11 cellular contexts compared by ENCODE assay signal in the genomic region with DNA sequence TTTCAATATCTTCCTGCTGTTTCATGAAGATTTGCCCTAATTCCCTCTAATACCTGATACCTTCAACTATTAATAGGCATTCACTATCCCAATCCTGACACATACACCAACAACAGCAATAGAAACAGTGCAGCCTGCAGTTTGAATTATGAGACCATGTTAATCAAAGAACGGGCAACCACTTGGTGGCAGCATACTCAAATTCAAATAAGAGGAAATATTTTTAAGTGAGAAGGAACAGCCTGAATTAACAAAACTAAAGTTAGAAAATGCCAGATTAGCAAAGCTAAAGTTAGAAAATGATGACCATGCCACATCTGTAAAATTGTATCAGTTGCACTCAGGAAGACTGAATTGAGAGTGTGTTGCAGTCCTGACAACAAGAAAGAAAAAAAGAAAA.
DNase-seq lines count a peak whose midpoint lies in the region; ATAC-seq and TF ChIP-seq lines count a peak whose summit lies in the region.
"Had no signal": no experiment of that assay in that cellular context is flagged by ENCODE, and none has a peak within 500 bp of the region (broad histone marks: within the 10 kb centered on the region; RNA-seq: fewer than 3 reads in every experiment).

No MANE protein-coding gene starts in this region.

- peak; percentile 15; the same call in 1 of the 2 replicates for TF ChIP-seq CTCF in BE2C (IDR thresholded peaks at IDR 0.05; ENCODE audit: low read depth, low read length)
- TF ChIP-seq CTCF in GM12874 (IDR thresholded peaks at IDR 0.05; ENCODE audit: insufficient read depth, low read depth, low read length), result 0 out of 2 replicates have a peak, but pooled peaks have one; percentile 5
- peak; percentile 42 for TF ChIP-seq CTCF in hepatocyte (IDR thresholded peaks at IDR 0.05; ENCODE audit: poor library complexity)

- H3K4me3 ChIP-seq in BE2C (ENCODE audit: low read depth, low read length) (no peak overlapping the region), hepatocyte (no peak overlapping the region)
- H3K4me3 ChIP-seq: uterus had no signal

- H2AFZ ChIP-seq in hepatocyte, result no peak overlapping the region

- H3K27ac ChIP-seq in hepatocyte, result no peak overlapping the region
- H3K27ac ChIP-seq: uterus had no signal

- no peaks in the 10 kb centered on the region for H3K4me1 ChIP-seq in BE2C
- no peaks in the 10 kb centered on the region for H3K4me1 ChIP-seq in hepatocyte (ENCODE audit: insufficient read depth)
- H3K4me1 ChIP-seq: uterus had no signal

- no peaks in the 10 kb centered on the region for H3K79me2 ChIP-seq in hepatocyte

- no peaks in the 10 kb centered on the region for H4K20me1 ChIP-seq in hepatocyte (ENCODE audit: insufficient read depth, poor library complexity, severe bottlenecking)

- H3K36me3 ChIP-seq in BE2C (no peaks in the 10 kb centered on the region), hepatocyte (replicated peaks; ENCODE audit: insufficient read depth, low read depth) (no peaks in the 10 kb centered on the region)
- H3K36me3 ChIP-seq: uterus had no signal

- no peak for ATAC-seq in HG03469 (IDR thresholded peaks at IDR 0.05; ENCODE audit: unreplicated experiment)
- no peak for ATAC-seq in HG03520 (IDR thresholded peaks at IDR 0.05; ENCODE audit: unreplicated experiment)

- H3K9me2 ChIP-seq in hepatocyte (replicated peaks; ENCODE audit: insufficient read depth), result no peaks in the 10 kb centered on the region

- intact Hi-C loops in posterior vena cava (cut with DNase I), result no loop called here

- 61% methylated on average over 1 of the region's 1 CpG for WGBS in hepatocyte (ENCODE audit: low lambda C conversion rate, missing lambda C conversion rate)

- H3K9me3 ChIP-seq in BE2C (no peaks in the 10 kb centered on the region), hepatocyte (ENCODE audit: low read depth) (no peaks in the 10 kb centered on the region)
- H3K9me3 ChIP-seq: uterus had no signal

- H3K27me3 ChIP-seq in BE2C, result no peaks in the 10 kb centered on the region
- no peaks in the 10 kb centered on the region for H3K27me3 ChIP-seq in hepatocyte
- H3K27me3 ChIP-seq: uterus had no signal

- peak; percentile 4 for DNase-seq in BE2C
- peak; percentile 1 for DNase-seq in RPMI7951 (ENCODE audit: low read depth)
- DNase-seq in hepatocyte (ENCODE audit: low spot score), result peak; percentile 27
- no peak for DNase-seq in posterior vena cava (ENCODE audit: low spot score)
- DNase-seq in HPDE6-E6E7 (ENCODE audit: extremely low spot score), result no peak
- DNase-seq: central memory CD4-positive, alpha-beta T cell; NK-92 treated with Interleukin-12 subunit alpha and Interleukin-12 subunit beta, amount 100 ng/mL, for 24 hours; uterus had no signal

- no peak overlapping the region for H3K4me2 ChIP-seq in hepatocyte

Comparison
In these comparisons a context has a peak if more than half of its experiments do, and no peak if none do; other contexts are left out.
1. DNase-seq: peak in BE2C (single experiment), RPMI7951 (single experiment) and hepatocyte (single experiment); none in posterior vena cava (single experiment) and HPDE6-E6E7 (single experiment).
2. Peak in every context shown above with its lines, with median percentiles within 50 percentile points of each other: CTCF ChIP-seq.